8 cellular contexts compared by ENCODE assay signal in genomic region chr17:17823433-17824118, GRCh38. TPM values are rescaled to one million over a fixed set of nuclear protein-coding genes. Genes with fewer than 3 reads are reported as not detected.
A peak's percentile ranks its signal among the peaks of the same experiment; 100 is the strongest.
DNase-seq lines count a peak whose midpoint lies in the region; ATAC-seq, FAIRE-seq and TF ChIP-seq lines count a peak whose summit lies in the region.

No MANE protein-coding gene starts in this region.

- peaks cover 94 to 98% of the 10 kb centered on the region in 2 experiments for H3K4me1 ChIP-seq in HCT116 (ENCODE audit: control insufficient read depth in 1 of 2, insufficient read depth in 2 of 2, low read length in 2 of 2)
- H3K4me1 ChIP-seq in heart right ventricle: peaks cover 29 to 78% (median 69%) of the 10 kb centered on the region in 9 donors

- peak overlapping the region; percentile 59 for H3K4me3 ChIP-seq in GM12864 (ENCODE audit: low read depth, low read length)
- peak overlapping the region; percentile 55 to 57 for H3K4me3 ChIP-seq in HCT116 (replicated peaks in 1 of 2; ENCODE audit: low read depth in 1 of 2, low read length in 2 of 2)
- H3K4me3 ChIP-seq in heart right ventricle: peak overlapping the region; percentile 1 to 67 (median 54)

- no peak overlapping the region for H2AFZ ChIP-seq in HCT116 (ENCODE audit: low read depth, low read length, poor library complexity, severe bottlenecking)

- CTCF ChIA-PET in HCT116 (lab: Charles Lee): interaction anchor here (0.8 kb wide), 1 partner anchor 13 kb away, joined by 4 read pairs; the partner anchor contains the start of gene SREBF1

- H3K9me3 ChIP-seq in HCT116 (ENCODE audit: control insufficient read depth in 1 of 2, insufficient read depth in 1 of 2, low read depth in 1 of 2, low read length in 2 of 2) (no peaks in the 10 kb centered on the region), heart right ventricle (no peaks in the 10 kb centered on the region)

- no peaks in the 10 kb centered on the region for H3K9me3 Mint-ChIP-seq in activated naive CD8-positive, alpha-beta T cell treated with anti-CD3 and anti-CD28 coated beads, Interleukin-2, amount 50 U/mL, for 24 hours

- ATAC-seq in HCT116: peak; percentile 84
- ATAC-seq in activated naive CD8-positive, alpha-beta T cell treated with anti-CD3 and anti-CD28 coated beads, Interleukin-2, amount 50 U/mL, for 24 hours: peak; percentile 70
- peak; percentile 86 to 94 (median 90) for ATAC-seq in heart right ventricle

- no peak for TF ChIP-seq CTCF in GM12864 (IDR thresholded peaks at IDR 0.05; ENCODE audit: low read depth, low read length, missing control alignments)
- no peak for TF ChIP-seq CTCF in HCT116 (IDR thresholded peaks at IDR 0.05 in 2 of 3, conservative IDR thresholded peaks at IDR 0.05 in 1 of 3; ENCODE audit: borderline replicate concordance in 1 of 3, insufficient read depth in 1 of 3, low read depth in 2 of 3, low read length in 2 of 3)
- TF ChIP-seq CTCF in heart right ventricle (IDR thresholded peaks at IDR 0.05): no peak

- H3K4me1 Mint-ChIP-seq in activated naive CD8-positive, alpha-beta T cell treated with anti-CD3 and anti-CD28 coated beads, Interleukin-2, amount 50 U/mL, for 24 hours: peaks cover 89% of the 10 kb centered on the region

- intact Hi-C loops in HCT116 (cut with micrococcal nuclease): no loop called here
- intact Hi-C loops in heart right ventricle (cut with DNase I): loop anchor here in 2 of 10 donors (10.0 kb wide), 1 partner anchor 211 kb away; the partner anchor contains the start of genes ATPAF2 (in 2 of the 2) and GID4 (in 2 of the 2)
- intact Hi-C loops in posterior vena cava (cut with DNase I): no loop called here

- H3K9ac ChIP-seq in HCT116 (ENCODE audit: low read length): peak overlapping the region; percentile 70

- no peaks in the 10 kb centered on the region; the same call in 1 of the 2 replicates for H4K20me1 ChIP-seq in HCT116 (ENCODE audit: insufficient read depth)

- H3K4me2 ChIP-seq in HCT116 (ENCODE audit: low read length): peak overlapping the region; percentile 83

- no TSS peak for BruUV-seq in HCT116 (replicated peaks; lab: Mats Ljungman, UMichigan)

- H3K27me3 ChIP-seq in HCT116 (ENCODE audit: insufficient read depth, low read length) (no peaks in the 10 kb centered on the region), heart right ventricle (no peaks in the 10 kb centered on the region)

- peak overlapping the region; percentile 98 for H3K27ac ChIP-seq in HCT116 (ENCODE audit: low read depth, low read length)
- H3K27ac ChIP-seq in heart right ventricle: peak overlapping the region; percentile 57 to 92 (median 83)

- TF ChIP-seq POLR2A in HCT116 (IDR thresholded peaks at IDR 0.05; ENCODE audit: borderline replicate concordance, extremely low read depth, insufficient read depth, insufficient read length): no peak

- WGBS in heart right ventricle, 2 donors: 1% methylated on average over 48 to 69 of the region's 69 CpGs

- POLR2A ChIA-PET in HCT116 (lab: Charles Lee): interaction anchor here (6.1 kb wide), 1 partner anchor 14 kb away, joined by 112 read pairs; the partner anchor contains the start of gene SREBF1

- no peak for TF ChIP-seq RAD21 in HCT116 (IDR thresholded peaks at IDR 0.05; ENCODE audit: low read depth)

- H3K36me3 Mint-ChIP-seq in activated naive CD8-positive, alpha-beta T cell treated with anti-CD3 and anti-CD28 coated beads, Interleukin-2, amount 50 U/mL, for 24 hours (ENCODE audit: low read depth): peaks cover 16% of the 10 kb centered on the region

- no peaks in the 10 kb centered on the region for H3K27me3 Mint-ChIP-seq in activated naive CD8-positive, alpha-beta T cell treated with anti-CD3 and anti-CD28 coated beads, Interleukin-2, amount 50 U/mL, for 24 hours

- DNase-seq in GM12864 (ENCODE audit: low read depth): no peak
- peak; percentile 56 for DNase-seq in HCT116 (ENCODE audit: low read depth, low spot score)
- peak; percentile 80 for DNase-seq in MV-4-11 (lab: John Stamatoyannopoulos, UW)
- DNase-seq in SW 1271 (lab: John Stamatoyannopoulos, UW): peak; percentile 56 to 86
- peak; percentile 75 for DNase-seq in activated naive CD8-positive, alpha-beta T cell treated with anti-CD3 and anti-CD28 coated beads, Interleukin-2, amount 50 U/mL, for 24 hours
- DNase-seq in heart right ventricle: peak; percentile 83 to 88
- DNase-seq in posterior vena cava (ENCODE audit: low spot score): peak; percentile 94
- DNase-seq in urothelium cell line (ENCODE audit: low spot score): peak; percentile 99

- H3K36me3 ChIP-seq in HCT116 (ENCODE audit: control insufficient read depth in 1 of 2, insufficient read depth in 2 of 2, low read length in 2 of 2) (peaks cover 6 to 31% of the 10 kb centered on the region in 2 experiments), heart right ventricle (peaks cover 0 to 32% (median 9%) of the 10 kb centered on the region in 9 donors)

- H3K79me2 ChIP-seq in HCT116 (ENCODE audit: insufficient read depth, low read length): peaks cover 98% of the 10 kb centered on the region

- H3K27ac Mint-ChIP-seq in activated naive CD8-positive, alpha-beta T cell treated with anti-CD3 and anti-CD28 coated beads, Interleukin-2, amount 50 U/mL, for 24 hours: peak overlapping the region; percentile 88

- FAIRE-seq in urothelium cell line (lab: Jason Lieb, UNC): no peak

- peak overlapping the region; percentile 73 for H3K4me3 Mint-ChIP-seq in activated naive CD8-positive, alpha-beta T cell treated with anti-CD3 and anti-CD28 coated beads, Interleukin-2, amount 50 U/mL, for 24 hours

- no peaks in the 10 kb centered on the region for H3K9me2 ChIP-seq in HCT116 (ENCODE audit: insufficient read depth)

- RAD21 ChIA-PET in HCT116 (lab: Charles Lee; ENCODE audit: low non-redundant PET in 1 of 2, low total read pairs in 2 of 2, uncharacterized antibody in 2 of 2, unreplicated experiment in 2 of 2): interaction anchor here in 1 of 2 experiments (1.0 kb wide), 1 partner anchor 12 kb away, joined by 3 read pairs; no protein-coding TSS in a partner anchor

TF ChIP-seq in HCT116, 20 proteins besides CTCF, POLR2A, EP300 and RAD21:
- no peak for TF ChIP-seq CEBPB (IDR thresholded peaks at IDR 0.05; ENCODE audit: low read depth)
- no peak for TF ChIP-seq ATF3 (IDR thresholded peaks at IDR 0.05)
- TF ChIP-seq TCF7L2 (IDR thresholded peaks at IDR 0.05; ENCODE audit: borderline replicate concordance, extremely low read depth, insufficient read depth, insufficient read length): peak; percentile 39
- TF ChIP-seq MAX (IDR thresholded peaks at IDR 0.05): no peak
- no peak for TF ChIP-seq ZBTB33 (IDR thresholded peaks at IDR 0.05; ENCODE audit: extremely low read depth, insufficient replicate concordance, low read length)
- TF ChIP-seq JUND (IDR thresholded peaks at IDR 0.05): no peak
- TF ChIP-seq POLR2AphosphoS5 (IDR thresholded peaks at IDR 0.05; ENCODE audit: low read depth, low read length): 0 out of 2 replicates have a peak, but pooled peaks have one; percentile 8
- TF ChIP-seq SP1 (IDR thresholded peaks at IDR 0.05; ENCODE audit: low read depth): peak; percentile 36
- TF ChIP-seq ZNF274 (IDR thresholded peaks at IDR 0.05; ENCODE audit: low read depth, low read length): no peak
- peak; percentile 18 for TF ChIP-seq YY1 (IDR thresholded peaks at IDR 0.05; ENCODE audit: extremely low read depth, insufficient replicate concordance, low read depth, low read length)

RNA-seq across cellular contexts. Expression of gene SREBF1, which starts 13.2 kb away (rescaled TPM):
- total RNA-seq in HCT116 (2021; ENCODE audit: unreplicated experiment) (298 TPM), heart right ventricle (10 to 100 TPM in 8 of 10 donors, 1 to 10 TPM in 2; 9.0 to 44.1 (median 16.4) TPM), posterior vena cava (10 to 100 TPM; 29.3 to 62.7 TPM)
- polyA plus RNA-seq in HCT116 (2012): 252 and 301 TPM in 2 replicates
- 10 to 100 TPM; 49.0 to 61.2 TPM for polyA plus RNA-seq in heart right ventricle
